1 cellular context compared by ENCODE assay signal in the genomic region with DNA sequence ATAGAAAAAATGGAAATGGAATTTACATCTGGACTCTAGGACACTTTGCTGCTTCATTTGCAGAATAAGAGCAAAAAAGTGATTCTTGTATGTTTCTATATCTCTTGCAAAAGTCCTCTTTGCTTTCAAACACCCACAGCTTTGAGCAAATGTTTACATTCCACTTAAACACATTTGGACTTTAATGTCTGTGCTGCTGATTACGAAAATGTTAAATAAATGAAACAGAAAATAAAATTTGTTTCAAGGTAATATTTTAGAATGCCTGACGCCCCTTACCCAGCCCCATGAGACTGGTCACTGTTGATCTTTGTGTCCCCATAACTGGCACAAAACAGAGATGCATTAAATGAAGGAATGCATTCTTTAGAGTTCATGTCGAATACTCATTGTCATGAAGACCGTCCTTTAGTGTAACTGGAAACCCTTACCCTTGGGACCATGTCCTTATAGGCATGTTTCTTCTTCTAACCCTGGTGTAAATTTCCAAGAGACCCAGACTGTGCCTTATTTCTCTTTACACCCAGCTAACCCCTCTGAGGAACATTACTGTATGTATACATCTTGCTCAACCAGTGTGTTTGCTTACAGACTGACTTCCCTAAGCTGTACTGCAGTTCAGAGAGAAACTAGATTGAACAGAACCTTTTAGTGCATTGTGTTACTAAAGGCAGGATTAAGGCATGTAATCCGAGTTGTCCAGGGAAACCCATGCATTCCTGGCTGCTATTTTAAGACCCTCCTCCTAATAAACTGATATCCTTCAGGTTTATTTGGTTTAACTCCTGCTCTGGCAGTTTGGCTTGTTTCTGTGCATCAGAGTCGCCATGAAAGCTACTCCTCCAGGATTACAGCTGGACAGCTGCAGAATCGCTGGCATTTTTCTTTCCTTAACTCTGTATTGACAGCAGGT.
TF ChIP-seq lines count a peak whose summit lies in the region.

No MANE protein-coding gene starts in this region.

TF ChIP-seq in HepG2, 621 proteins besides CTCF, POLR2A, EP300 and RAD21 (continued from another document and continues in another):
- TF ChIP-seq, protein P1, sequence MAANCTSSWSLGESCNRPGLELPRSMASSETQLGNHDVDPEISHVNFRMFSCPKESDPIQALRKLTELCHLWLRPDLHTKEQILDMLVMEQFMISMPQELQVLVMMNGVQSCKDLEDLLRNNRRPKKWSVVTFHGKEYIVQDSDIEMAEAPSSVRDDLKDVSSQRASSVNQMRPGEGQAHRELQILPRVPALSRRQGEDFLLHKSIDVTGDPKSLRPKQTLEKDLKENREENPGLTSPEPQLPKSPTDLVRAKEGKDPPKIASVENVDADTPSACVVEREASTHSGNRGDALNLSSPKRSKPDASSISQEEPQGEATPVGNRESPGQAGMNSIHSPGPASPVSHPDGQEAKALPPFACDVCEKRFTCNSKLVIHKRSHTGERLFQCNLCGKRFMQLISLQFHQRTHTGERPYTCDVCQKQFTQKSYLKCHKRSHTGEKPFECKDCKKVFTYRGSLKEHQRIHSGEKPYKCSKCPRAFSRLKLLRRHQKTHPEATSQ (CRISPR knock-in tag; IDR thresholded peaks at IDR 0.05; ENCODE audit: borderline replicate concordance), result 0 out of 2 replicates have a peak, but pooled peaks have one; percentile 29
- TF ChIP-seq MTF1 (CRISPR knock-in tag; IDR thresholded peaks at IDR 0.05) (no peak), ZNF891 (CRISPR knock-in tag; IDR thresholded peaks at IDR 0.05) (no peak), ZNF205 (CRISPR knock-in tag; IDR thresholded peaks at IDR 0.05) (0 out of 2 replicates have a peak, but pooled peaks have one; percentile 12), CEBPG (CRISPR knock-in tag; IDR thresholded peaks at IDR 0.05) (peak; percentile 84), ZNF264 (CRISPR knock-in tag; IDR thresholded peaks at IDR 0.05) (0 out of 2 replicates have a peak, but pooled peaks have one; percentile 75), GATAD2A (CRISPR knock-in tag; IDR thresholded peaks at IDR 0.05) (peak; percentile 65), KMT2A (CRISPR knock-in tag; IDR thresholded peaks at IDR 0.05) (0 out of 2 replicates have a peak, but pooled peaks have one; percentile 30), HDAC2 (CRISPR knock-in tag; IDR thresholded peaks at IDR 0.05) (0 out of 2 replicates have a peak, but pooled peaks have one; percentile 13), ZNF747 (CRISPR knock-in tag; IDR thresholded peaks at IDR 0.05; ENCODE audit: borderline replicate concordance) (0 out of 2 replicates have a peak, but pooled peaks have one; percentile 7), ZBTB4 (CRISPR knock-in tag; IDR thresholded peaks at IDR 0.05; ENCODE audit: borderline replicate concordance) (no peak), ZNF740 (CRISPR knock-in tag; IDR thresholded peaks at IDR 0.05) (0 out of 2 replicates have a peak, but pooled peaks have one; percentile 38), KLF13 (CRISPR knock-in tag; IDR thresholded peaks at IDR 0.05) (no peak), KLF11 (CRISPR knock-in tag; IDR thresholded peaks at IDR 0.05) (0 out of 2 replicates have a peak, but pooled peaks have one; percentile 30), ZNF629 (CRISPR knock-in tag; conservative IDR thresholded peaks at IDR 0.05) (no peak), SALL1 (CRISPR knock-in tag; IDR thresholded peaks at IDR 0.05) (peak; percentile 58; the same call in 1 of the 2 replicates), YEATS2 (CRISPR knock-in tag; IDR thresholded peaks at IDR 0.05; ENCODE audit: borderline replicate concordance) (peak; percentile 41; the same call in 1 of the 2 replicates), ZNF503 (CRISPR knock-in tag; IDR thresholded peaks at IDR 0.05) (peak; percentile 44; the same call in 1 of the 2 replicates), SIX1 (CRISPR knock-in tag; IDR thresholded peaks at IDR 0.05; ENCODE audit: borderline replicate concordance) (peak; percentile 53; the same call in 1 of the 2 replicates), ATAD3A (CRISPR knock-in tag; IDR thresholded peaks at IDR 0.05) (no peak), KLF16 (CRISPR knock-in tag; IDR thresholded peaks at IDR 0.05) (peak in 1 of 2 experiments; percentile 50; a peak in 1 of 4 replicates), ZNF644 (CRISPR knock-in tag; IDR thresholded peaks at IDR 0.05; ENCODE audit: low read depth) (no peak), ZNF569 (CRISPR knock-in tag; IDR thresholded peaks at IDR 0.05; ENCODE audit: borderline replicate concordance) (no peak), MIXL1 (CRISPR knock-in tag; IDR thresholded peaks at IDR 0.05) (peak; percentile 9; the same call in 1 of the 2 replicates), ONECUT2 (CRISPR knock-in tag; IDR thresholded peaks at IDR 0.05) (0 out of 2 replicates have a peak, but pooled peaks have one; percentile 36), ZNF34 (CRISPR knock-in tag; IDR thresholded peaks at IDR 0.05; ENCODE audit: borderline replicate concordance) (0 out of 2 replicates have a peak, but pooled peaks have one; percentile 67), HNF4A (CRISPR knock-in tag; IDR thresholded peaks at IDR 0.05) (peak; percentile 66), PHF21A (CRISPR knock-in tag; IDR thresholded peaks at IDR 0.05) (0 out of 2 replicates have a peak, but pooled peaks have one; percentile 33), TBX3 (IDR thresholded peaks at IDR 0.05; ENCODE audit: borderline replicate concordance) (peak; percentile 60; the same call in 1 of the 2 replicates), SALL2 (CRISPR knock-in tag; IDR thresholded peaks at IDR 0.05) (0 out of 2 replicates have a peak, but pooled peaks have one; percentile 49), WIZ (CRISPR knock-in tag; IDR thresholded peaks at IDR 0.05) (no peak), BCL6 (CRISPR knock-in tag; IDR thresholded peaks at IDR 0.05) (peak; percentile 52), POGZ (CRISPR knock-in tag; IDR thresholded peaks at IDR 0.05) (0 out of 2 replicates have a peak, but pooled peaks have one; percentile 8), ZNF543 (CRISPR knock-in tag; IDR thresholded peaks at IDR 0.05) (peak; percentile 39; the same call in 1 of the 2 replicates), SOX5 (CRISPR knock-in tag; IDR thresholded peaks at IDR 0.05; ENCODE audit: borderline replicate concordance) (peak; percentile 41; the same call in 1 of the 2 replicates), HDAC1 (CRISPR knock-in tag; IDR thresholded peaks at IDR 0.05) (peak; percentile 62), ZKSCAN8 (CRISPR knock-in tag; IDR thresholded peaks at IDR 0.05; ENCODE audit: borderline replicate concordance) (peak; percentile 66; the same call in 1 of the 2 replicates), CREM (IDR thresholded peaks at IDR 0.05) (peak; percentile 76), CREM (CRISPR knock-in tag; IDR thresholded peaks at IDR 0.05) (no peak)
- TF ChIP-seq, protein P2, sequence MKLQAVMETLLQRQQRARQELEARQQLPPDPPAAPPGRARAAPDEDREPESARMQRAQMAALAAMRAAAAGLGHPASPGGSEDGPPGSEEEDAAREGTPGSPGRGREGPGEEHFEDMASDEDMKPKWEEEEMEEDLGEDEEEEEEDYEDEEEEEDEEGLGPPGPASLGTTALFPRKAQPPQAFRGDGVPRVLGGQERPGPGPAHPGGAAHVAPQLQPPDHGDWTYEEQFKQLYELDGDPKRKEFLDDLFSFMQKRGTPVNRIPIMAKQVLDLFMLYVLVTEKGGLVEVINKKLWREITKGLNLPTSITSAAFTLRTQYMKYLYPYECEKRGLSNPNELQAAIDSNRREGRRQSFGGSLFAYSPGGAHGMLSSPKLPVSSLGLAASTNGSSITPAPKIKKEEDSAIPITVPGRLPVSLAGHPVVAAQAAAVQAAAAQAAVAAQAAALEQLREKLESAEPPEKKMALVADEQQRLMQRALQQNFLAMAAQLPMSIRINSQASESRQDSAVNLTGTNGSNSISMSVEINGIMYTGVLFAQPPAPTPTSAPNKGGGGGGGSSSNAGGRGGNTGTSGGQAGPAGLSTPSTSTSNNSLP (IDR thresholded peaks at IDR 0.05; ENCODE audit: low read depth, low read length), result peak; percentile 64; the same call in 1 of the 2 replicates
- TF ChIP-seq, protein P3, sequence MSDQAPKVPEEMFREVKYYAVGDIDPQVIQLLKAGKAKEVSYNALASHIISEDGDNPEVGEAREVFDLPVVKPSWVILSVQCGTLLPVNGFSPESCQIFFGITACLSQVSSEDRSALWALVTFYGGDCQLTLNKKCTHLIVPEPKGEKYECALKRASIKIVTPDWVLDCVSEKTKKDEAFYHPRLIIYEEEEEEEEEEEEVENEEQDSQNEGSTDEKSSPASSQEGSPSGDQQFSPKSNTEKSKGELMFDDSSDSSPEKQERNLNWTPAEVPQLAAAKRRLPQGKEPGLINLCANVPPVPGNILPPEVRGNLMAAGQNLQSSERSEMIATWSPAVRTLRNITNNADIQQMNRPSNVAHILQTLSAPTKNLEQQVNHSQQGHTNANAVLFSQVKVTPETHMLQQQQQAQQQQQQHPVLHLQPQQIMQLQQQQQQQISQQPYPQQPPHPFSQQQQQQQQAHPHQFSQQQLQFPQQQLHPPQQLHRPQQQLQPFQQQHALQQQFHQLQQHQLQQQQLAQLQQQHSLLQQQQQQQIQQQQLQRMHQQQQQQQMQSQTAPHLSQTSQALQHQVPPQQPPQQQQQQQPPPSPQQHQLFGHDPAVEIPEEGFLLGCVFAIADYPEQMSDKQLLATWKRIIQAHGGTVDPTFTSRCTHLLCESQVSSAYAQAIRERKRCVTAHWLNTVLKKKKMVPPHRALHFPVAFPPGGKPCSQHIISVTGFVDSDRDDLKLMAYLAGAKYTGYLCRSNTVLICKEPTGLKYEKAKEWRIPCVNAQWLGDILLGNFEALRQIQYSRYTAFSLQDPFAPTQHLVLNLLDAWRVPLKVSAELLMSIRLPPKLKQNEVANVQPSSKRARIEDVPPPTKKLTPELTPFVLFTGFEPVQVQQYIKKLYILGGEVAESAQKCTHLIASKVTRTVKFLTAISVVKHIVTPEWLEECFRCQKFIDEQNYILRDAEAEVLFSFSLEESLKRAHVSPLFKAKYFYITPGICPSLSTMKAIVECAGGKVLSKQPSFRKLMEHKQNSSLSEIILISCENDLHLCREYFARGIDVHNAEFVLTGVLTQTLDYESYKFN (CRISPR knock-in tag; conservative IDR thresholded peaks at IDR 0.05), result peak; percentile 89
